Comparison of ENCODE assay signal across 8 cellular contexts in the genomic region with DNA sequence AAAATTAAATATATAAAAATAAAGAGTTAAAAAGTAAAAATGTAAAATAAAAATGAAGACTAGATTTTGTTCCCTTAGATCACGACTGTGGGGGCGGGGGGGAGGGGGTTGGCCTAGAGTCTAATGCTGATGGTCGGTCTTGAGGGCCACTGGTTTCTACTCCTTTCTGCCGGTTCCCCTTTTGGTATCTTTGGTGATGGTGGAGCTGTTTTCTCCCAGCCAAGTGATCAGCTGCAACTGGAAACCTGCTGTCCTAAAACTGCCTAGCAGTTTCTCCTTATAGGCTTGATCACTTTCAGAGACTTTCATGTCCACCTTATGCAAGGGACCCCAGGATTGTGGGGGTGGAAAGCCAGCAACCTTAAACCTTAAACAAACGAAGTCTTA. TPM values are rescaled to one million over a fixed set of nuclear protein-coding genes. Genes with fewer than 3 reads are reported as not detected.
A peak's percentile ranks its signal among the peaks of the same experiment; 100 is the strongest.
DNase-seq lines count a peak whose midpoint lies in the region; ATAC-seq and TF ChIP-seq lines count a peak whose summit lies in the region.

No MANE protein-coding gene starts in this region.

- RAD21 ChIA-PET in HCT116 (lab: Charles Lee; ENCODE audit: low non-redundant PET in 1 of 2, low total read pairs in 2 of 2, uncharacterized antibody in 2 of 2, unreplicated experiment in 2 of 2) = no interaction called here

- peak overlapping the region; percentile 56 for H3K27ac Mint-ChIP-seq in T-helper 17 cell

- no peak for TF ChIP-seq RAD21 in HCT116 (IDR thresholded peaks at IDR 0.05; ENCODE audit: low read depth)

- H3K79me2 ChIP-seq in HCT116 (ENCODE audit: insufficient read depth, low read length) = peaks cover 86% of the 10 kb centered on the region

- peaks cover 23 to 35% (median 25%) of the 10 kb centered on the region in 11 experiments for H3K36me3 ChIP-seq in BLaER1 treated with 17β-estradiol and CSF1 and Interleukin-3, amounts not matched to agents 10 nM and 100 nM
- peaks cover 12 to 25% of the 10 kb centered on the region in 2 experiments; a peak in 3 of 4 replicates for H3K36me3 ChIP-seq in HCT116 (ENCODE audit: control insufficient read depth in 1 of 2, insufficient read depth in 2 of 2, low read length in 2 of 2)

- peak overlapping the region; percentile 82 to 96 (median 94) for H3K4me2 ChIP-seq in BLaER1 treated with 17β-estradiol and CSF1 and Interleukin-3, amounts not matched to agents 10 nM and 100 nM
- peak overlapping the region; percentile 95 for H3K4me2 ChIP-seq in HCT116 (ENCODE audit: low read length)

- CTCF ChIA-PET in HCT116 (lab: Charles Lee) = no interaction called here

- H4K20me1 ChIP-seq in BLaER1 treated with 17β-estradiol and CSF1 and Interleukin-3, amounts not matched to agents 10 nM and 100 nM = peaks cover 29 to 65% (median 40%) of the 10 kb centered on the region in 11 experiments; a peak in 21 of 22 replicates
- peaks cover 8% of the 10 kb centered on the region; the same call in 1 of the 2 replicates for H4K20me1 ChIP-seq in HCT116 (ENCODE audit: insufficient read depth)

- H3K4me1 Mint-ChIP-seq in T-helper 17 cell = peaks cover 30% of the 10 kb centered on the region

- H3K4me3 Mint-ChIP-seq in T-helper 17 cell = peak overlapping the region; percentile 98

- H3K27ac ChIP-seq in BLaER1 treated with 17β-estradiol and CSF1 and Interleukin-3, amounts not matched to agents 10 nM and 100 nM = peak overlapping the region in 6 of 11 experiments; percentile 92 to 100 (median 98); a peak in 10 of 22 replicates
- H3K27ac ChIP-seq in HCT116 (ENCODE audit: low read depth, low read length) = no peak overlapping the region
- peak overlapping the region in 20 of 21 experiments; percentile 44 to 100 (median 98) for H3K27ac ChIP-seq in skin epidermis

- intact Hi-C loops in HCT116 (cut with micrococcal nuclease) = loop anchor here (5.0 kb wide), 1 partner anchor 257 kb away; the partner anchor contains the start of gene MED10

- peak overlapping the region; percentile 90 to 99 (median 97); a peak in 20 of 22 replicates for H3K9ac ChIP-seq in BLaER1 treated with 17β-estradiol and CSF1 and Interleukin-3, amounts not matched to agents 10 nM and 100 nM
- peak overlapping the region; percentile 81 for H3K9ac ChIP-seq in HCT116 (ENCODE audit: low read length)

- TF ChIP-seq CTCF in HCT116 (IDR thresholded peaks at IDR 0.05 in 2 of 3, conservative IDR thresholded peaks at IDR 0.05 in 1 of 3; ENCODE audit: borderline replicate concordance in 1 of 3, insufficient read depth in 1 of 3, low read depth in 2 of 3, low read length in 2 of 3) = no peak
- TF ChIP-seq CTCF in foreskin fibroblast (IDR thresholded peaks at IDR 0.05; ENCODE audit: low read depth, low read length) = no peak

- no peaks in the 10 kb centered on the region for H3K27me3 Mint-ChIP-seq in T-helper 17 cell

- H3K27me3 ChIP-seq in BLaER1 treated with 17β-estradiol and CSF1 and Interleukin-3, amounts not matched to agents 10 nM and 100 nM = no peaks in the 10 kb centered on the region; a peak in 1 of 22 replicates
- no peaks in the 10 kb centered on the region for H3K27me3 ChIP-seq in HCT116 (ENCODE audit: insufficient read depth, low read length)

- ATAC-seq in HCT116 = no peak
- no peak for ATAC-seq in T-helper 17 cell
- no peak for ATAC-seq in HG03439 (IDR thresholded peaks at IDR 0.05; ENCODE audit: unreplicated experiment)
- ATAC-seq in GM21717 (IDR thresholded peaks at IDR 0.05; ENCODE audit: unreplicated experiment) = no peak

- BruUV-seq in HCT116 (replicated peaks; lab: Mats Ljungman, UMichigan) = no TSS peak

- DNase-seq in HCT116 (ENCODE audit: low read depth, low spot score) (no peak), T-helper 17 cell (no peak), foreskin fibroblast (peak in 1 of 2 donors; percentile 30)
- no peak for DNase-seq in activated CD8-positive, alpha-beta memory T cell treated with anti-CD3 and anti-CD28 coated beads, Interleukin-2, amount 50 U/mL, for 48 hours

- POLR2A ChIA-PET in HCT116 (lab: Charles Lee) = interaction anchor here (0.9 kb wide), 1 partner anchor 16 kb away, joined by 6 read pairs; no protein-coding TSS in a partner anchor

- peak overlapping the region; percentile 84 to 99 (median 96) for H3K4me3 ChIP-seq in BLaER1 treated with 17β-estradiol and CSF1 and Interleukin-3, amounts not matched to agents 10 nM and 100 nM
- peak overlapping the region; percentile 87 to 96 for H3K4me3 ChIP-seq in HCT116 (replicated peaks in 1 of 2; ENCODE audit: low read depth in 1 of 2, low read length in 2 of 2)
- H3K4me3 ChIP-seq in foreskin fibroblast (ENCODE audit: low read depth in 1 of 2, low read length in 2 of 2) = peak overlapping the region; percentile 97
- H3K4me3 ChIP-seq in skin epidermis = peak overlapping the region; percentile 83 to 99 (median 91)

- no peaks in the 10 kb centered on the region for H3K9me2 ChIP-seq in HCT116 (ENCODE audit: insufficient read depth)

- no peak overlapping the region for H2AFZ ChIP-seq in HCT116 (ENCODE audit: low read depth, low read length, poor library complexity, severe bottlenecking)

- peaks cover 6% of the 10 kb centered on the region for H3K36me3 Mint-ChIP-seq in T-helper 17 cell (ENCODE audit: low read depth)

- TF ChIP-seq POLR2A in HCT116 (IDR thresholded peaks at IDR 0.05; ENCODE audit: borderline replicate concordance, extremely low read depth, insufficient read depth, insufficient read length) = no peak

- peaks cover 19 to 32% (median 24%) of the 10 kb centered on the region in 10 experiments for H3K4me1 ChIP-seq in BLaER1 treated with 17β-estradiol and CSF1 and Interleukin-3, amounts not matched to agents 10 nM and 100 nM
- H3K4me1 ChIP-seq in HCT116 (ENCODE audit: control insufficient read depth in 1 of 2, insufficient read depth in 2 of 2, low read length in 2 of 2) = peaks cover 11 to 18% of the 10 kb centered on the region in 2 experiments; a peak in 3 of 4 replicates

- no peaks in the 10 kb centered on the region for H3K9me3 ChIP-seq in BLaER1 treated with 17β-estradiol and CSF1 and Interleukin-3, amounts not matched to agents 10 nM and 100 nM (replicated peaks in 1 of 11)
- H3K9me3 ChIP-seq in HCT116 (ENCODE audit: control insufficient read depth in 1 of 2, insufficient read depth in 1 of 2, low read depth in 1 of 2, low read length in 2 of 2) (no peaks in the 10 kb centered on the region), T-helper 17 cell (ENCODE audit: control insufficient read depth, low read length, poor library complexity, severe bottlenecking) (no peaks in the 10 kb centered on the region)

TF ChIP-seq in HCT116, 20 proteins besides CTCF, POLR2A, EP300 and RAD21:
- no peak for TF ChIP-seq EZH2phosphoT487 (IDR thresholded peaks at IDR 0.05; ENCODE audit: borderline replicate concordance)
- no peak for TF ChIP-seq JUND (IDR thresholded peaks at IDR 0.05)
- TF ChIP-seq SRF (IDR thresholded peaks at IDR 0.05; ENCODE audit: low read depth) = no peak
- no peak for TF ChIP-seq TCF7L2 (IDR thresholded peaks at IDR 0.05; ENCODE audit: borderline replicate concordance, extremely low read depth, insufficient read depth, insufficient read length)

RNA-seq across cellular contexts. Expression of gene SRD5A1, which starts 1.1 kb away (rescaled TPM):
- total RNA-seq in HCT116 (2021; ENCODE audit: unreplicated experiment) = 24.7 TPM
- polyA plus RNA-seq in HCT116 (2012) = 12.5 and 15.1 TPM in 2 replicates
- 1 to 10 TPM; 3.7 to 4.4 TPM for total RNA-seq in T-helper 17 cell

RNA-seq across cellular contexts. Expression of gene NSUN2, which starts 1.5 kb away (rescaled TPM):
- total RNA-seq in HCT116 (2021; ENCODE audit: unreplicated experiment) (101 TPM), T-helper 17 cell (10 to 100 TPM; 49.1 to 60.1 TPM)
- 50.0 and 51.2 TPM in 2 replicates for polyA plus RNA-seq in HCT116 (2012)
